ENCODE assay signal across 1 cellular context in the genomic region with DNA sequence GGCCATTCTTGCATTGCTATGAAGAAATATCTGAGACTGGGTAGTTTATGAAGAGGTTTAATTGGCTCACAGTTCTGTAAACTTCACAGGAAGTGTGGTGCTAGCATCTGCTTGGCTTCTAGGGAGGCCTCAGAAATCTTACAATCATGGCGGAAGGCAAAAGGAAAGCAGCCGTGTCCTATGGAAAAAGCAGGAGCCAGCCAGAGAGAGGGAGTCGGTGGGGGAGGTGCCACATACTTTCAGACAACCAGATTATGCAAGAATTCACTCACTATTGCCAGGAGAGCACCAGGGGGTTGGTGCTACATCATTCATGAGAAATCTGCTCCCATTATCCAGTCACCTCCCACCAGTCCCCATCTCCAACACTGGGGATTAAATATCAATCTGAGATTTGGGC.
TF ChIP-seq lines count a peak whose summit lies in the region.

No MANE protein-coding gene starts in this region.

TF ChIP-seq in GM23338, 12 proteins besides CTCF, POLR2A, EP300 and RAD21 (continued from another document):
- TF ChIP-seq, protein P1, sequence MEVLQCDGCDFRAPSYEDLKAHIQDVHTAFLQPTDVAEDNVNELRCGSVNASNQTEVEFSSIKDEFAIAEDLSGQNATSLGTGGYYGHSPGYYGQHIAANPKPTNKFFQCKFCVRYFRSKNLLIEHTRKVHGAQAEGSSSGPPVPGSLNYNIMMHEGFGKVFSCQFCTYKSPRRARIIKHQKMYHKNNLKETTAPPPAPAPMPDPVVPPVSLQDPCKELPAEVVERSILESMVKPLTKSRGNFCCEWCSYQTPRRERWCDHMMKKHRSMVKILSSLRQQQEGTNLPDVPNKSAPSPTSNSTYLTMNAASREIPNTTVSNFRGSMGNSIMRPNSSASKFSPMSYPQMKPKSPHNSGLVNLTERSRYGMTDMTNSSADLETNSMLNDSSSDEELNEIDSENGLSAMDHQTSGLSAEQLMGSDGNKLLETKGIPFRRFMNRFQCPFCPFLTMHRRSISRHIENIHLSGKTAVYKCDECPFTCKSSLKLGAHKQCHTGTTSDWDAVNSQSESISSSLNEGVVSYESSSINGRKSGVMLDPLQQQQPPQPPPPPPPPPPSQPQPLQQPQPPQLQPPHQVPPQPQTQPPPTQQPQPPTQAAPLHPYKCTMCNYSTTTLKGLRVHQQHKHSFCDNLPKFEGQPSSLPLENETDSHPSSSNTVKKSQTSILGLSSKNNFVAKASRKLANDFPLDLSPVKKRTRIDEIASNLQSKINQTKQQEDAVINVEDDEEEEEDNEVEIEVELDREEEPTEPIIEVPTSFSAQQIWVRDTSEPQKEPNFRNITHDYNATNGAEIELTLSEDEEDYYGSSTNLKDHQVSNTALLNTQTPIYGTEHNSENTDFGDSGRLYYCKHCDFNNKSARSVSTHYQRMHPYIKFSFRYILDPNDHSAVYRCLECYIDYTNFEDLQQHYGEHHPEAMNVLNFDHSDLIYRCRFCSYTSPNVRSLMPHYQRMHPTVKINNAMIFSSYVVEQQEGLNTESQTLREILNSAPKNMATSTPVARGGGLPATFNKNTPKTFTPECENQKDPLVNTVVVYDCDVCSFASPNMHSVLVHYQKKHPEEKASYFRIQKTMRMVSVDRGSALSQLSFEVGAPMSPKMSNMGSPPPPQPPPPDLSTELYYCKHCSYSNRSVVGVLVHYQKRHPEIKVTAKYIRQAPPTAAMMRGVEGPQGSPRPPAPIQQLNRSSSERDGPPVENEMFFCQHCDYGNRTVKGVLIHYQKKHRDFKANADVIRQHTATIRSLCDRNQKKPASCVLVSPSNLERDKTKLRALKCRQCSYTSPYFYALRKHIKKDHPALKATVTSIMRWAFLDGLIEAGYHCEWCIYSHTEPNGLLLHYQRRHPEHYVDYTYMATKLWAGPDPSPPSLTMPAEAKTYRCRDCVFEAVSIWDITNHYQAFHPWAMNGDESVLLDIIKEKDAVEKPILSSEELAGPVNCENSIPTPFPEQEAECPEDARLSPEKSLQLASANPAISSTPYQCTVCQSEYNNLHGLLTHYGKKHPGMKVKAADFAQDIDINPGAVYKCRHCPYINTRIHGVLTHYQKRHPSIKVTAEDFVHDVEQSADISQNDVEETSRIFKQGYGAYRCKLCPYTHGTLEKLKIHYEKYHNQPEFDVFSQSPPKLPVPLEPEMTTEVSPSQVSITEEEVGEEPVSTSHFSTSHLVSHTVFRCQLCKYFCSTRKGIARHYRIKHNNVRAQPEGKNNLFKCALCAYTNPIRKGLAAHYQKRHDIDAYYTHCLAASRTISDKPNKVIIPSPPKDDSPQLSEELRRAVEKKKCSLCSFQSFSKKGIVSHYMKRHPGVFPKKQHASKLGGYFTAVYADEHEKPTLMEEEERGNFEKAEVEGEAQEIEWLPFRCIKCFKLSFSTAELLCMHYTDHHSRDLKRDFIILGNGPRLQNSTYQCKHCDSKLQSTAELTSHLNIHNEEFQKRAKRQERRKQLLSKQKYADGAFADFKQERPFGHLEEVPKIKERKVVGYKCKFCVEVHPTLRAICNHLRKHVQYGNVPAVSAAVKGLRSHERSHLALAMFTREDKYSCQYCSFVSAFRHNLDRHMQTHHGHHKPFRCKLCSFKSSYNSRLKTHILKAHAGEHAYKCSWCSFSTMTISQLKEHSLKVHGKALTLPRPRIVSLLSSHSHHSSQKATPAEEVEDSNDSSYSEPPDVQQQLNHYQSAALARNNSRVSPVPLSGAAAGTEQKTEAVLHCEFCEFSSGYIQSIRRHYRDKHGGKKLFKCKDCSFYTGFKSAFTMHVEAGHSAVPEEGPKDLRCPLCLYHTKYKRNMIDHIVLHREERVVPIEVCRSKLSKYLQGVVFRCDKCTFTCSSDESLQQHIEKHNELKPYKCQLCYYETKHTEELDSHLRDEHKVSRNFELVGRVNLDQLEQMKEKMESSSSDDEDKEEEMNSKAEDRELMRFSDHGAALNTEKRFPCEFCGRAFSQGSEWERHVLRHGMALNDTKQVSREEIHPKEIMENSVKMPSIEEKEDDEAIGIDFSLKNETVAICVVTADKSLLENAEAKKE (CRISPR knock-in tag; IDR thresholded peaks at IDR 0.05) = no peak
- TF ChIP-seq EZH2 (IDR thresholded peaks at IDR 0.05; ENCODE audit: low read depth, unreplicated experiment) (no peak), STAT1 (IDR thresholded peaks at IDR 0.05; ENCODE audit: unreplicated experiment) (no peak), CREB1 (CRISPR knock-in tag; IDR thresholded peaks at IDR 0.05; ENCODE audit: low read depth) (no peak), ZNF331 (CRISPR knock-in tag; IDR thresholded peaks at IDR 0.05; ENCODE audit: low read depth) (no peak), ZNF114 (CRISPR knock-in tag; IDR thresholded peaks at IDR 0.05) (no peak), POLR2AphosphoS5 (IDR thresholded peaks at IDR 0.05; ENCODE audit: low read depth) (no peak)
- TF ChIP-seq, protein P2, sequence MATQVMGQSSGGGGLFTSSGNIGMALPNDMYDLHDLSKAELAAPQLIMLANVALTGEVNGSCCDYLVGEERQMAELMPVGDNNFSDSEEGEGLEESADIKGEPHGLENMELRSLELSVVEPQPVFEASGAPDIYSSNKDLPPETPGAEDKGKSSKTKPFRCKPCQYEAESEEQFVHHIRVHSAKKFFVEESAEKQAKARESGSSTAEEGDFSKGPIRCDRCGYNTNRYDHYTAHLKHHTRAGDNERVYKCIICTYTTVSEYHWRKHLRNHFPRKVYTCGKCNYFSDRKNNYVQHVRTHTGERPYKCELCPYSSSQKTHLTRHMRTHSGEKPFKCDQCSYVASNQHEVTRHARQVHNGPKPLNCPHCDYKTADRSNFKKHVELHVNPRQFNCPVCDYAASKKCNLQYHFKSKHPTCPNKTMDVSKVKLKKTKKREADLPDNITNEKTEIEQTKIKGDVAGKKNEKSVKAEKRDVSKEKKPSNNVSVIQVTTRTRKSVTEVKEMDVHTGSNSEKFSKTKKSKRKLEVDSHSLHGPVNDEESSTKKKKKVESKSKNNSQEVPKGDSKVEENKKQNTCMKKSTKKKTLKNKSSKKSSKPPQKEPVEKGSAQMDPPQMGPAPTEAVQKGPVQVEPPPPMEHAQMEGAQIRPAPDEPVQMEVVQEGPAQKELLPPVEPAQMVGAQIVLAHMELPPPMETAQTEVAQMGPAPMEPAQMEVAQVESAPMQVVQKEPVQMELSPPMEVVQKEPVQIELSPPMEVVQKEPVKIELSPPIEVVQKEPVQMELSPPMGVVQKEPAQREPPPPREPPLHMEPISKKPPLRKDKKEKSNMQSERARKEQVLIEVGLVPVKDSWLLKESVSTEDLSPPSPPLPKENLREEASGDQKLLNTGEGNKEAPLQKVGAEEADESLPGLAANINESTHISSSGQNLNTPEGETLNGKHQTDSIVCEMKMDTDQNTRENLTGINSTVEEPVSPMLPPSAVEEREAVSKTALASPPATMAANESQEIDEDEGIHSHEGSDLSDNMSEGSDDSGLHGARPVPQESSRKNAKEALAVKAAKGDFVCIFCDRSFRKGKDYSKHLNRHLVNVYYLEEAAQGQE (IDR thresholded peaks at IDR 0.05; ENCODE audit: unreplicated experiment) = no peak
- TF ChIP-seq, protein P3, sequence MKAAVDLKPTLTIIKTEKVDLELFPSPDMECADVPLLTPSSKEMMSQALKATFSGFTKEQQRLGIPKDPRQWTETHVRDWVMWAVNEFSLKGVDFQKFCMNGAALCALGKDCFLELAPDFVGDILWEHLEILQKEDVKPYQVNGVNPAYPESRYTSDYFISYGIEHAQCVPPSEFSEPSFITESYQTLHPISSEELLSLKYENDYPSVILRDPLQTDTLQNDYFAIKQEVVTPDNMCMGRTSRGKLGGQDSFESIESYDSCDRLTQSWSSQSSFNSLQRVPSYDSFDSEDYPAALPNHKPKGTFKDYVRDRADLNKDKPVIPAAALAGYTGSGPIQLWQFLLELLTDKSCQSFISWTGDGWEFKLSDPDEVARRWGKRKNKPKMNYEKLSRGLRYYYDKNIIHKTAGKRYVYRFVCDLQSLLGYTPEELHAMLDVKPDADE (IDR thresholded peaks at IDR 0.05) = no peak
